Comparison of ENCODE assay signal across 8 cellular contexts in genomic region chr9:116687074-116687761, GRCh38. TPM values are rescaled to one million over a fixed set of nuclear protein-coding genes. Genes with fewer than 3 reads are reported as not detected.
DNase-seq lines count a peak whose midpoint lies in the region; ATAC-seq and TF ChIP-seq lines count a peak whose summit lies in the region.

Gene TRIM32 (plus strand): TSS chr9:116687305. CDS start chr9:116697743, 10,438 bp downstream.

- peaks cover 8 to 16% of the 10 kb centered on the region in 2 donors for H3K4me1 ChIP-seq in lung (ENCODE audit: control insufficient read depth in 2 of 2, insufficient read depth in 2 of 2, low read length in 2 of 2)

- peak; percentile 89 for DNase-seq in CD1c-positive myeloid dendritic cell (ENCODE audit: extremely low spot score)
- DNase-seq in NCI-H82 treated with DMSO at 0.1 percent for 48 hours (lab: John Stamatoyannopoulos, UW; ENCODE audit: unreplicated experiment), result peak; percentile 80
- DNase-seq in activated CD8-positive, alpha-beta memory T cell treated with anti-CD3 and anti-CD28 coated beads for 1 hour (ENCODE audit: extremely low read depth in 1 of 2, low read depth in 1 of 2), result peak; percentile 81 to 90
- DNase-seq in effector CD8-positive, alpha-beta T cell (lab: John Stamatoyannopoulos, UW), result peak; percentile 87
- peak; percentile 94 for DNase-seq in lung (ENCODE audit: low spot score)
- DNase-seq in stimulated activated CD4-positive, alpha-beta T cell treated with anti-CD3 and anti-CD28 coated beads, TNF-alpha, amount 100 ng/mL, for 4 hours (ENCODE audit: low read depth in 3 of 3), result peak; percentile 89 to 98 (median 91)

- no peaks in the 10 kb centered on the region for H3K9me3 ChIP-seq in lung (ENCODE audit: control insufficient read depth in 2 of 2, insufficient read depth in 1 of 2, low read length in 1 of 2)

- TF ChIP-seq CTCF in lung (IDR thresholded peaks at IDR 0.05; ENCODE audit: control extremely low read depth, extremely low read depth), result no peak

- ATAC-seq in GM19395 (IDR thresholded peaks at IDR 0.05; ENCODE audit: unreplicated experiment) (peak; percentile 98), HG03521 (IDR thresholded peaks at IDR 0.05; ENCODE audit: unreplicated experiment) (peak; percentile 99), lung (ENCODE audit: insufficient read depth, low FRiP score) (peak; percentile 98)

- peak within 1 kb of the TSS; percentile 66 for H3K4me3 ChIP-seq in lung

- H3K27ac ChIP-seq in lung (ENCODE audit: low read depth in 1 of 2, low read length in 1 of 2), result peak within 1 kb of the TSS; percentile 65 to 73

- no peaks in the 10 kb centered on the region for H3K27me3 ChIP-seq in lung (ENCODE audit: control insufficient read depth, insufficient read depth)

- 1% methylated on average over 53 to 54 of the region's 54 CpGs for WGBS in lung, 2 donors

- no peaks in the 10 kb centered on the region for H3K36me3 ChIP-seq in lung (ENCODE audit: control insufficient read depth in 2 of 2, insufficient read depth in 2 of 2, low read length in 2 of 2)

RNA-seq across cellular contexts. Expression of gene TRIM32, which starts in this region (rescaled TPM):
- 10 to 100 TPM; 19.7 to 20.2 TPM for total RNA-seq in lung
- polyA plus RNA-seq in lung, result 1 to 10 TPM; 2.7 to 4.6 TPM

Comparison
In these comparisons a context has a peak if more than half of its experiments do, and no peak if none do; other contexts are left out.
1. Peak in every context shown above with its lines: DNase-seq, ATAC-seq, H3K4me3 ChIP-seq and H3K27ac ChIP-seq.